ENCODE assay signal across 8 cellular contexts in the genomic region with DNA sequence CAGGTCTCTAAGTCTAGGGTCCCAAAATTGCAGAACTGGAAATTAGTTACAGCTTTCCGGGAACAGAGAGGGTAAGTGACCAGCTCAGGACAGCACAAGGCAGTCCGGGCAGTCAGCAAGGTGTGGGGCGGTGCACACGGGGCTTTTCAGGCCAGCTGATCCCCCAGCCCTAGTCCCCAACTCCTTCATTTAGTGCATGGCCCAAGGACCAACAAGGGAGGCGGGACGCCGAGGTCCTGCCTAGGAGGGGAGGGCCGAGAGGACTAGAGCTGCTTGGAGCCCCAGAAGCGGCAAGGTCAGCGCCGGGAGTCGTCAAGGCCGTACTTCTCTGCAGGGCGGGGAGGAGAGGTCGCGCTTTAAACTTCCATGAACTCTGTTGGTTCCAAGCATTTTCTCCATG. TPM values are rescaled to one million over a fixed set of nuclear protein-coding genes. Genes with fewer than 3 reads are reported as not detected.
DNase-seq lines count a peak whose midpoint lies in the region; ATAC-seq, FAIRE-seq and TF ChIP-seq lines count a peak whose summit lies in the region.

No MANE protein-coding gene starts in this region.

- H3K4me3 Mint-ChIP-seq in activated CD8-positive, alpha-beta memory T cell treated with anti-CD3 and anti-CD28 coated beads, Interleukin-2, amount 10 ng/mL, durations not matched to agents 7 days and 5 days = peak overlapping the region; percentile 88

- H3K4me2 ChIP-seq in hepatocyte = peak overlapping the region; percentile 82
- peak overlapping the region; percentile 96 for H3K4me2 ChIP-seq in skeletal muscle satellite cell (ENCODE audit: low read length)

- H3K9me3 ChIP-seq in HUES6 (ENCODE audit: control insufficient read depth, insufficient read depth, low read depth, low read length) = no peaks in the 10 kb centered on the region
- no peaks in the 10 kb centered on the region for H3K9me3 ChIP-seq in hepatocyte (ENCODE audit: low read depth)
- H3K9me3 ChIP-seq in skeletal muscle satellite cell (replicated peaks; ENCODE audit: low read length) = no peaks in the 10 kb centered on the region

- CTCF ChIA-PET in activated CD8-positive, alpha-beta memory T cell treated with anti-CD3 and anti-CD28 coated beads, Interleukin-2, amount 10 ng/mL, durations not matched to agents 7 days and 5 days (lab: Charles Lee) = interaction anchor here (0.9 to 2.8 kb wide), 4 partner anchors 12 to 391 kb away, joined by 3 to 8 read pairs (median 4); no protein-coding TSS in a partner anchor

- H3K9me2 ChIP-seq in hepatocyte (replicated peaks; ENCODE audit: insufficient read depth) = no peaks in the 10 kb centered on the region

- FAIRE-seq in HTR-8/SVneo (lab: Jason Lieb, UNC) = no peak

- peak; percentile 39 for DNase-seq in activated CD8-positive, alpha-beta memory T cell treated with anti-CD3 and anti-CD28 coated beads, Interleukin-2, amount 10 ng/mL, durations not matched to agents 7 days and 5 days
- peak; percentile 41 for DNase-seq in hepatocyte (ENCODE audit: low spot score)
- no peak for DNase-seq in HTR-8/SVneo (ENCODE audit: insufficient read length, low spot score)
- no peak for DNase-seq in GM13976 (ENCODE audit: low spot score)

- H2AFZ ChIP-seq in hepatocyte = peak overlapping the region; percentile 80

- H3K27ac Mint-ChIP-seq in activated CD8-positive, alpha-beta memory T cell treated with anti-CD3 and anti-CD28 coated beads, Interleukin-2, amount 10 ng/mL, durations not matched to agents 7 days and 5 days = peak overlapping the region; percentile 18

- H3K9me3 Mint-ChIP-seq in activated CD8-positive, alpha-beta memory T cell treated with anti-CD3 and anti-CD28 coated beads, Interleukin-2, amount 10 ng/mL, durations not matched to agents 7 days and 5 days (ENCODE audit: low read depth) = no peaks in the 10 kb centered on the region

- H3K36me3 ChIP-seq in HUES6 (ENCODE audit: control insufficient read depth, insufficient read depth, low read length) (no peaks in the 10 kb centered on the region), hepatocyte (replicated peaks; ENCODE audit: insufficient read depth, low read depth) (no peaks in the 10 kb centered on the region), skeletal muscle satellite cell (ENCODE audit: insufficient read depth, low read length) (no peaks in the 10 kb centered on the region)

- H3K4me1 ChIP-seq in HUES6 (ENCODE audit: control insufficient read depth, insufficient read depth, low read length) (peaks cover 23% of the 10 kb centered on the region), hepatocyte (ENCODE audit: insufficient read depth) (peaks cover 6% of the 10 kb centered on the region), skeletal muscle satellite cell (ENCODE audit: control insufficient read depth, insufficient read depth, low read length) (peaks cover 12% of the 10 kb centered on the region)

- H3K79me2 ChIP-seq in hepatocyte = peaks cover 27% of the 10 kb centered on the region

- H3K27ac ChIP-seq in HUES6 (ENCODE audit: low read depth, low read length) (no peak overlapping the region), hepatocyte (peak overlapping the region; percentile 95)

- H3K27me3 ChIP-seq in HUES6 (ENCODE audit: control insufficient read depth, insufficient read depth, low read length) (peaks cover 54% of the 10 kb centered on the region), hepatocyte (no peaks in the 10 kb centered on the region), skeletal muscle satellite cell (ENCODE audit: control insufficient read depth, insufficient read depth, low read length) (no peaks in the 10 kb centered on the region)

- peaks cover 10% of the 10 kb centered on the region for H3K27me3 Mint-ChIP-seq in activated CD8-positive, alpha-beta memory T cell treated with anti-CD3 and anti-CD28 coated beads, Interleukin-2, amount 10 ng/mL, durations not matched to agents 7 days and 5 days

- WGBS in hepatocyte (ENCODE audit: low lambda C conversion rate, missing lambda C conversion rate) = 23% methylated on average over 16 of the region's 16 CpGs

- H3K36me3 Mint-ChIP-seq in activated CD8-positive, alpha-beta memory T cell treated with anti-CD3 and anti-CD28 coated beads, Interleukin-2, amount 10 ng/mL, durations not matched to agents 7 days and 5 days = no peaks in the 10 kb centered on the region

- peak overlapping the region; percentile 4 for H3K9ac ChIP-seq in HUES6 (ENCODE audit: low read length)
- no peak overlapping the region for H3K9ac ChIP-seq in skeletal muscle satellite cell (ENCODE audit: low read depth, low read length)

- peaks cover 30% of the 10 kb centered on the region for H3K4me1 Mint-ChIP-seq in activated CD8-positive, alpha-beta memory T cell treated with anti-CD3 and anti-CD28 coated beads, Interleukin-2, amount 10 ng/mL, durations not matched to agents 7 days and 5 days

- in situ Hi-C loops in GM13976 (cut with MboI; ENCODE audit: low sequenced_read_pairs, unreplicated experiment) = no loop called here

- H3K4me3 ChIP-seq in HUES6 (ENCODE audit: low read depth, low read length) (peak overlapping the region; percentile 76), hepatocyte (peak overlapping the region; percentile 81), skeletal muscle satellite cell (ENCODE audit: low read length) (peak overlapping the region; percentile 91)

- ATAC-seq in activated CD8-positive, alpha-beta memory T cell treated with anti-CD3 and anti-CD28 coated beads, Interleukin-2, amount 10 ng/mL, durations not matched to agents 7 days and 5 days = no peak
- no peak for ATAC-seq in HG03039 (IDR thresholded peaks at IDR 0.05; ENCODE audit: unreplicated experiment)
- ATAC-seq in HG02763 (IDR thresholded peaks at IDR 0.05; ENCODE audit: unreplicated experiment) = no peak

- H4K20me1 ChIP-seq in hepatocyte (ENCODE audit: insufficient read depth, poor library complexity, severe bottlenecking) = peaks cover 16% of the 10 kb centered on the region

- no peak for TF ChIP-seq CTCF in hepatocyte (IDR thresholded peaks at IDR 0.05; ENCODE audit: poor library complexity)
- TF ChIP-seq CTCF in GM13976 (IDR thresholded peaks at IDR 0.05; ENCODE audit: borderline replicate concordance, control extremely low read depth, extremely low read depth, insufficient read depth, missing control alignments) = no peak

RNA-seq across cellular contexts. Expression of gene PDE8A, which starts 2.0 kb away (rescaled TPM):
- 10 to 100 TPM; 17.7 to 21.1 TPM for total RNA-seq in activated CD8-positive, alpha-beta memory T cell treated with anti-CD3 and anti-CD28 coated beads, Interleukin-2, amount 10 ng/mL, durations not matched to agents 7 days and 5 days
- total RNA-seq in hepatocyte = 25.6 and 26.0 TPM in 2 replicates
- 15.3 and 24.0 TPM in 2 replicates for polyA plus RNA-seq in hepatocyte
- 17.0 and 17.5 TPM in 2 replicates for total RNA-seq in skeletal muscle satellite cell (2012; rRNA removed)

Comparison
In these comparisons a context has a peak if more than half of its experiments do, and no peak if none do; other contexts are left out.
1. DNase-seq: peak in activated CD8-positive, alpha-beta memory T cell treated with anti-CD3 and anti-CD28 coated beads, Interleukin-2, amount 10 ng/mL, durations not matched to agents 7 days and 5 days (single experiment) and hepatocyte (single experiment); none in HTR-8/SVneo (single experiment) and GM13976 (single experiment).
2. Peak in every context shown above with its lines, with median percentiles within 50 percentile points of each other: H3K4me3 ChIP-seq.